28 cellular contexts compared by ENCODE assay signal in the genomic region with DNA sequence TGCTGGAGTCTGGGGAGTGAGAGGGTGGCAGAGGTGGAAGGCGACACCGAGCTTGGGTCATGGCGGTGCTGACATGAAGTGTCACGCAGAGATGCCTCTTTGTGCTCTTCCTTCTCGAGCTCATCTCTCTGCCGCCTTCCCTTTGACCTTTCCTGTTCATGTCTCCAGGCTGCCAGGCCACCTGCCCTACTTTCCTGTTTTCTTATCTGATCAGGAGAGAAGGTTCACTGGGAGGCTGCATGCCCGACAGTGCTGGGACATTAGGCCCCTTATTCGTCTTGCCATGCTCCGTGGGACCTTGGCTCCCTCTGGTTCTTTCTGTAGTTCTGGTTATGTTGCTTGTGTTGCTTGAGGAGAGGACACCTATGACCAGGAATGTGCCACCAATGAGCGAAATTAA. TPM values are rescaled to one million over a fixed set of nuclear protein-coding genes. Genes with fewer than 3 reads are reported as not detected.
"Had no signal": no experiment of that assay in that cellular context is flagged by ENCODE, and none has a peak within 500 bp of the region (broad histone marks: within the 10 kb centered on the region; RNA-seq: fewer than 3 reads in every experiment).

No MANE protein-coding gene starts in this region.

- H3K27ac ChIP-seq: neural progenitor cell, ovary, psoas muscle, right lobe of liver, sigmoid colon, suprapubic skin, testis, tibial artery, transverse colon, upper lobe of right lung, uterus had no signal

- H3K9ac ChIP-seq: neural progenitor cell had no signal

- H3K4me1 ChIP-seq: psoas muscle, right lobe of liver, sigmoid colon, suprapubic skin, testis, tibial artery, transverse colon, upper lobe of right lung, uterus had no signal

- ATAC-seq: naive thymus-derived CD4-positive, alpha-beta T cell; natural killer cell; psoas muscle; right cardiac atrium; right lobe of liver; stimulated activated memory B cell treated with anti-CD40 and anti-IgM and Interleukin-4, amounts not matched to agents 10 μg/mL and 1 μg/mL and 100 μg/mL, for 72 hours; stimulated activated naive CD8-positive, alpha-beta T cell treated with anti-CD3 and anti-CD28 coated beads, Interleukin-15, amount 100 ng/mL, for 72 hours; stimulated activated naive CD8-positive, alpha-beta T cell treated with anti-CD3 and anti-CD28 coated beads, Interleukin-15, Interleukin-2, amounts not matched to agents 100 U/mL and 50 U/mL, for 24 hours; upper lobe of right lung had no signal

- H3K4me2 ChIP-seq: neural progenitor cell had no signal

- H3K9me3 ChIP-seq: ovary, psoas muscle, right lobe of liver, testis, transverse colon, uterus had no signal

- DNase-seq: naive thymus-derived CD4-positive, alpha-beta T cell; natural killer cell; occipital lobe; ovary; psoas muscle; right cardiac atrium; right lobe of liver; sigmoid colon; small intestine; stimulated activated CD4-positive, alpha-beta T cell treated with anti-CD3 and anti-CD28 coated beads, Interleukin-15, amount 100 ng/mL, for 24 hours; stimulated activated CD4-positive, alpha-beta T cell treated with anti-CD3 and anti-CD28 coated beads, Interleukin-4, amount 100 ng/mL, for 1 hour; stimulated activated CD4-positive, alpha-beta T cell treated with anti-CD3 and anti-CD28 coated beads, Interleukin-4, amount 100 ng/mL, for 4 hours; stimulated activated CD8-positive, alpha-beta memory T cell treated with anti-CD3 and anti-CD28 coated beads, Interleukin-4, amount 100 ng/mL, for 48 hours; stimulated activated naive CD4-positive, alpha-beta T cell; stimulated activated naive CD8-positive, alpha-beta T cell treated with anti-CD3 and anti-CD28 coated beads, Interleukin-15, amount 100 ng/mL, for 72 hours; stimulated activated naive CD8-positive, alpha-beta T cell treated with anti-CD3 and anti-CD28 coated beads, Interleukin-15, Interleukin-2, amounts not matched to agents 100 U/mL and 50 U/mL, for 24 hours; substantia nigra; testis; tibial artery; transverse colon; upper lobe of right lung; uterus had no signal

- H3K36me3 ChIP-seq: neural progenitor cell, ovary, right lobe of liver, sigmoid colon, suprapubic skin, tibial artery, transverse colon, upper lobe of right lung, uterus had no signal

- H2AFZ ChIP-seq: neural progenitor cell had no signal

- H3K4me3 ChIP-seq: neural progenitor cell, ovary, psoas muscle, right lobe of liver, sigmoid colon, suprapubic skin, testis, tibial artery, transverse colon, upper lobe of right lung, uterus had no signal

- H3K27me3 ChIP-seq: neural progenitor cell, ovary, right lobe of liver, sigmoid colon, suprapubic skin, testis, tibial artery, transverse colon, upper lobe of right lung, uterus had no signal

RNA-seq across cellular contexts. Expression of gene CST8, which starts 33.2 kb away (rescaled TPM):
- polyA plus RNA-seq: naive thymus-derived CD4-positive, alpha-beta T cell; neural cell; ovary; psoas muscle; right cardiac atrium; sigmoid colon; small intestine; thymus; urinary bladder had no signal

RNA-seq across cellular contexts. Expression of gene CST9L, which starts 44.1 kb away (rescaled TPM):
- polyA plus RNA-seq: naive thymus-derived CD4-positive, alpha-beta T cell; neural cell; ovary; psoas muscle; right cardiac atrium; sigmoid colon; small intestine; urinary bladder had no signal
